Comparison of ENCODE assay signal across 17 cellular contexts in genomic region chr3:133874344-133874743, GRCh38. TPM values are rescaled to one million over a fixed set of nuclear protein-coding genes. Genes with fewer than 3 reads are reported as not detected.
"Had no signal": no experiment of that assay in that cellular context is flagged by ENCODE, and none has a peak within 500 bp of the region (broad histone marks: within the 10 kb centered on the region; RNA-seq: fewer than 3 reads in every experiment).

No MANE protein-coding gene starts in this region.

- H3K27me3 Mint-ChIP-seq: activated naive CD4-positive, alpha-beta T cell treated with anti-CD3 and anti-CD28 coated beads, Interleukin-2, amount 50 U/mL, for 24 hours; brain; dendritic cell treated with granulocyte-macrophage colony-stimulating factor and Interleukin-4, amounts not matched to agents 40 ng/mL and 50 ng/mL, for 4 days had no signal

- H3K27me3 ChIP-seq: left lung, sigmoid colon, spleen, thyroid gland had no signal

- H3K4me1 ChIP-seq: left lung, spleen, thyroid gland had no signal

- DNase-seq: activated B cell treated with CpG ODN at 0.5 μM for 24 hours; activated CD4-positive, alpha-beta T cell treated with anti-CD3 and anti-CD28 coated beads, Interleukin-2, amount 10 ng/mL, durations not matched to agents 24 days and 14 days; activated effector memory CD4-positive, alpha-beta T cell treated with Interleukin-2 at 50 U/mL for 16 hours; effector memory CD8-positive, alpha-beta T cell; erythroblast; left lung; mucosa of descending colon; naive thymus-derived CD4-positive, alpha-beta T cell; spleen; stimulated activated CD4-positive, alpha-beta T cell treated with anti-CD3 and anti-CD28 coated beads, Interleukin-1b, Interleukin-23, amount 100 ng/mL, for 48 hours; SW 1271; thyroid gland had no signal

- H3K9me3 ChIP-seq: mucosa of descending colon, thyroid gland had no signal

- H2AFZ ChIP-seq: parathyroid adenoma had no signal

- H3K4me3 Mint-ChIP-seq: activated B cell treated with CpG ODN at 0.5 μM for 24 hours; activated CD4-positive, alpha-beta T cell treated with anti-CD3 and anti-CD28 coated beads, Interleukin-2, amount 10 ng/mL, durations not matched to agents 24 days and 14 days; activated naive CD4-positive, alpha-beta T cell treated with anti-CD3 and anti-CD28 coated beads, Interleukin-2, amount 50 U/mL, for 24 hours; brain; dendritic cell treated with granulocyte-macrophage colony-stimulating factor and Interleukin-4, amounts not matched to agents 40 ng/mL and 50 ng/mL, for 4 days; naive thymus-derived CD4-positive, alpha-beta T cell had no signal

- H3K27ac Mint-ChIP-seq: activated B cell treated with CpG ODN at 0.5 μM for 24 hours; activated CD4-positive, alpha-beta T cell treated with anti-CD3 and anti-CD28 coated beads, Interleukin-2, amount 10 ng/mL, durations not matched to agents 24 days and 14 days; activated naive CD4-positive, alpha-beta T cell treated with anti-CD3 and anti-CD28 coated beads, Interleukin-2, amount 50 U/mL, for 24 hours; dendritic cell treated with granulocyte-macrophage colony-stimulating factor and Interleukin-4, amounts not matched to agents 40 ng/mL and 50 ng/mL, for 4 days; naive thymus-derived CD4-positive, alpha-beta T cell had no signal

- H3K27ac ChIP-seq: left lung, parathyroid adenoma, sigmoid colon, spleen, thyroid gland had no signal

- H3K36me3 Mint-ChIP-seq: activated naive CD4-positive, alpha-beta T cell treated with anti-CD3 and anti-CD28 coated beads, Interleukin-2, amount 50 U/mL, for 24 hours; naive thymus-derived CD4-positive, alpha-beta T cell had no signal

- ATAC-seq: left lung; mucosa of descending colon; naive thymus-derived CD4-positive, alpha-beta T cell had no signal

- H3K36me3 ChIP-seq: left lung, sigmoid colon, spleen, thyroid gland had no signal

- H3K4me3 ChIP-seq: left lung, mucosa of descending colon, sigmoid colon, spleen, thyroid gland had no signal

- H3K9me3 Mint-ChIP-seq: activated CD4-positive, alpha-beta T cell treated with anti-CD3 and anti-CD28 coated beads, Interleukin-2, amount 10 ng/mL, durations not matched to agents 24 days and 14 days; effector memory CD8-positive, alpha-beta T cell had no signal

- H3K4me1 Mint-ChIP-seq: activated B cell treated with CpG ODN at 0.5 μM for 24 hours; activated CD4-positive, alpha-beta T cell treated with anti-CD3 and anti-CD28 coated beads, Interleukin-2, amount 10 ng/mL, durations not matched to agents 24 days and 14 days; activated naive CD4-positive, alpha-beta T cell treated with anti-CD3 and anti-CD28 coated beads, Interleukin-2, amount 50 U/mL, for 24 hours; naive thymus-derived CD4-positive, alpha-beta T cell had no signal

RNA-seq across cellular contexts. Expression of gene RAB6B, which starts 21.3 kb away (rescaled TPM):
- total RNA-seq: activated B cell treated with CpG ODN at 0.5 μM for 24 hours had no signal
